Comparison of ENCODE assay signal across 15 cellular contexts in genomic region chr5:108193021-108193795, GRCh38.
DNase-seq lines count a peak whose midpoint lies in the region; FAIRE-seq and TF ChIP-seq lines count a peak whose summit lies in the region.
"Had no signal": no experiment of that assay in that cellular context is flagged by ENCODE, and none has a peak within 500 bp of the region (broad histone marks: within the 10 kb centered on the region; RNA-seq: fewer than 3 reads in every experiment).

No MANE protein-coding gene starts in this region.

- CTCF ChIA-PET in MCF 10A (lab: Yijun Ruan, JAX), result no interaction called here
- CTCF ChIA-PET in activated naive CD4-positive, alpha-beta T cell treated with anti-CD3 and anti-CD28 coated beads, Interleukin-2, amount 10 ng/mL, durations not matched to agents 7 days and 5 days (lab: Charles Lee), result no interaction called here

- TF ChIP-seq POLR2A in breast epithelium (IDR thresholded peaks at IDR 0.05) (no peak), GM12891 (IDR thresholded peaks at IDR 0.05; ENCODE audit: low read depth, low read length) (no peak)

- intact Hi-C loops in MCF 10A (cut with micrococcal nuclease), result no loop called here
- intact Hi-C loops in breast epithelium (cut with DNase I; ENCODE audit: low total_unique reads), result no loop called here

- no peaks in the 10 kb centered on the region for H3K4me1 ChIP-seq in breast epithelium
- peaks cover 10% of the 10 kb centered on the region for H3K4me1 ChIP-seq in SJSA1 (replicated peaks)
- H3K4me1 ChIP-seq: transverse colon had no signal

- H3K27me3 Mint-ChIP-seq in MCF 10A (ENCODE audit: insufficient read depth, unreplicated experiment), result no peaks in the 10 kb centered on the region
- no peaks in the 10 kb centered on the region for H3K27me3 Mint-ChIP-seq in activated naive CD4-positive, alpha-beta T cell treated with anti-CD3 and anti-CD28 coated beads, Interleukin-2, amount 10 ng/mL, durations not matched to agents 7 days and 5 days

- POLR2A ChIA-PET in MCF 10A (lab: Yijun Ruan, JAX), result no interaction called here

- no peak for FAIRE-seq in GM12891 (lab: Jason Lieb, UNC)

- no peak for TF ChIP-seq CTCF in MCF 10A (IDR thresholded peaks at IDR 0.05; ENCODE audit: unreplicated experiment)
- TF ChIP-seq CTCF in breast epithelium (IDR thresholded peaks at IDR 0.05), result no peak
- TF ChIP-seq CTCF in fibroblast of villous mesenchyme (IDR thresholded peaks at IDR 0.05; ENCODE audit: insufficient read depth, low read depth, low read length), result no peak

- DNase-seq in MCF 10A (ENCODE audit: unreplicated experiment), result peak; percentile 36
- no peak for DNase-seq in breast epithelium (ENCODE audit: low spot score in 2 of 2)
- DNase-seq in SJSA1 (ENCODE audit: low read depth in 1 of 2, low spot score in 2 of 2), result peak in 1 of 2 experiments; percentile 58
- DNase-seq in fibroblast of villous mesenchyme (ENCODE audit: low read depth), result peak; percentile 70
- no peak for DNase-seq in NCI-H2227 (lab: John Stamatoyannopoulos, UW; ENCODE audit: unreplicated experiment)
- no peak for DNase-seq in activated naive CD4-positive, alpha-beta T cell treated with anti-CD3 and anti-CD28 coated beads, Interleukin-2, amount 10 ng/mL, durations not matched to agents 7 days and 5 days
- no peak for DNase-seq in GF-D8 (lab: John Stamatoyannopoulos, UW)
- no peak for DNase-seq in GM12891 (ENCODE audit: insufficient read length, low spot score)
- DNase-seq: activated CD4-positive, alpha-beta T cell treated with anti-CD3 and anti-CD28 coated beads, Interleukin-2, amount 50 U/mL, for 48 hours; cortex of kidney; DND-41; transverse colon had no signal

- H3K27me3 ChIP-seq in breast epithelium (no peaks in the 10 kb centered on the region), SJSA1 (replicated peaks) (no peaks in the 10 kb centered on the region)
- H3K27me3 ChIP-seq: transverse colon had no signal

- H3K27ac ChIP-seq in breast epithelium, result no peak overlapping the region
- H3K27ac ChIP-seq in SJSA1, result peak overlapping the region; percentile 4; the same call in 1 of the 2 replicates
- H3K27ac ChIP-seq: 22Rv1, transverse colon had no signal

- no peak overlapping the region for H3K27ac Mint-ChIP-seq in MCF 10A (ENCODE audit: low read depth, unreplicated experiment)
- no peak overlapping the region for H3K27ac Mint-ChIP-seq in activated naive CD4-positive, alpha-beta T cell treated with anti-CD3 and anti-CD28 coated beads, Interleukin-2, amount 10 ng/mL, durations not matched to agents 7 days and 5 days
- H3K27ac Mint-ChIP-seq: T-helper 2 cell treated with Interferon-gamma antibody and Interleukin-4, amounts not matched to agents 5 μg/mL and 100 μg/mL, for 36 hours had no signal

- BruUV-seq in MCF 10A (replicated peaks; lab: Mats Ljungman, UMichigan), result no TSS peak

- H3K4me3 ChIP-seq in breast epithelium (no peak overlapping the region), SJSA1 (no peak overlapping the region), fibroblast of villous mesenchyme (ENCODE audit: low read depth, low read length) (no peak overlapping the region)
- H3K4me3 ChIP-seq: transverse colon had no signal

- no peaks in the 10 kb centered on the region for H3K9me3 Mint-ChIP-seq in MCF 10A (ENCODE audit: unreplicated experiment)
- no peaks in the 10 kb centered on the region for H3K9me3 Mint-ChIP-seq in activated naive CD4-positive, alpha-beta T cell treated with anti-CD3 and anti-CD28 coated beads, Interleukin-2, amount 10 ng/mL, durations not matched to agents 7 days and 5 days
- H3K9me3 Mint-ChIP-seq: neural crest cell; T-helper 2 cell treated with Interferon-gamma antibody and Interleukin-4, amounts not matched to agents 5 μg/mL and 100 μg/mL, for 36 hours had no signal

- H3K9me3 ChIP-seq in breast epithelium (no peaks in the 10 kb centered on the region), SJSA1 (replicated peaks) (no peaks in the 10 kb centered on the region)
- H3K9me3 ChIP-seq: transverse colon had no signal

- no peak overlapping the region for H3K4me3 Mint-ChIP-seq in MCF 10A (ENCODE audit: unreplicated experiment)
- no peak overlapping the region for H3K4me3 Mint-ChIP-seq in activated naive CD4-positive, alpha-beta T cell treated with anti-CD3 and anti-CD28 coated beads, Interleukin-2, amount 10 ng/mL, durations not matched to agents 7 days and 5 days
- H3K4me3 Mint-ChIP-seq: neural crest cell; T-helper 2 cell treated with Interferon-gamma antibody and Interleukin-4, amounts not matched to agents 5 μg/mL and 100 μg/mL, for 36 hours had no signal

- H3K36me3 Mint-ChIP-seq in MCF 10A (ENCODE audit: insufficient read depth, unreplicated experiment), result no peaks in the 10 kb centered on the region
- H3K36me3 Mint-ChIP-seq in activated naive CD4-positive, alpha-beta T cell treated with anti-CD3 and anti-CD28 coated beads, Interleukin-2, amount 10 ng/mL, durations not matched to agents 7 days and 5 days, result no peaks in the 10 kb centered on the region

- H3K4me1 Mint-ChIP-seq in MCF 10A (ENCODE audit: insufficient read depth, unreplicated experiment), result peaks cover 14% of the 10 kb centered on the region
- H3K4me1 Mint-ChIP-seq in activated naive CD4-positive, alpha-beta T cell treated with anti-CD3 and anti-CD28 coated beads, Interleukin-2, amount 10 ng/mL, durations not matched to agents 7 days and 5 days, result no peaks in the 10 kb centered on the region
- H3K4me1 Mint-ChIP-seq: neural crest cell had no signal

- H3K36me3 ChIP-seq in breast epithelium, result no peaks in the 10 kb centered on the region
- no peaks in the 10 kb centered on the region for H3K36me3 ChIP-seq in SJSA1
- H3K36me3 ChIP-seq: transverse colon had no signal

TF ChIP-seq in GM12891, 5 proteins besides CTCF, POLR2A, EP300 and RAD21:
- TF ChIP-seq POLR2AphosphoS5 (IDR thresholded peaks at IDR 0.05; ENCODE audit: low read depth, low read length), result no peak
- TF ChIP-seq TAF1 (IDR thresholded peaks at IDR 0.05; ENCODE audit: low read depth, low read length), result no peak
- TF ChIP-seq POU2F2 (IDR thresholded peaks at IDR 0.05; ENCODE audit: low read depth, low read length), result no peak
- no peak for TF ChIP-seq SPI1 (IDR thresholded peaks at IDR 0.05; ENCODE audit: low read depth, low read length)
- TF ChIP-seq PAX5 (IDR thresholded peaks at IDR 0.05; ENCODE audit: insufficient read depth, low read length, severe bottlenecking), result no peak

Comparison
In these comparisons a context has a peak if more than half of its experiments do, and no peak if none do; other contexts are left out.
1. DNase-seq: peak in MCF 10A (single experiment) and fibroblast of villous mesenchyme (single experiment); none in breast epithelium (0 of 2), NCI-H2227 (single experiment), activated naive CD4-positive, alpha-beta T cell treated with anti-CD3 and anti-CD28 coated beads, Interleukin-2, amount 10 ng/mL, durations not matched to agents 7 days and 5 days (single experiment), GF-D8 (single experiment) and GM12891 (single experiment).